ENCODE assay signal across 1 cellular context in genomic region chr19:13633522-13633922, GRCh38.
TF ChIP-seq lines count a peak whose summit lies in the region.

No MANE protein-coding gene starts in this region.

TF ChIP-seq in HEK293, 187 proteins besides CTCF, POLR2A, EP300 and RAD21 (continued from another document):
- TF ChIP-seq ZNF366 (tag by site-specific recombination; conservative IDR thresholded peaks at IDR 0.05) (peak; percentile 100), ZNF707 (tag by site-specific recombination; IDR thresholded peaks at IDR 0.05) (no peak), ZNF133 (tag by site-specific recombination; IDR thresholded peaks at IDR 0.05) (0 out of 2 replicates have a peak, but pooled peaks have one; percentile 49), ZNF140 (tag by site-specific recombination; IDR thresholded peaks at IDR 0.05) (no peak), ZNF169 (tag by site-specific recombination; IDR thresholded peaks at IDR 0.05) (no peak), ZNF645 (tag by site-specific recombination; IDR thresholded peaks at IDR 0.05) (0 out of 2 replicates have a peak, but pooled peaks have one; percentile 59), ZNF776 (tag by site-specific recombination; IDR thresholded peaks at IDR 0.05; ENCODE audit: borderline replicate concordance) (peak; percentile 91; the same call in 1 of the 2 replicates), ZNF248 (tag by site-specific recombination; IDR thresholded peaks at IDR 0.05) (peak; percentile 76; the same call in 1 of the 2 replicates), ZSCAN18 (tag by site-specific recombination; IDR thresholded peaks at IDR 0.05) (peak; percentile 66; the same call in 1 of the 2 replicates), SALL2 (tag by site-specific recombination; IDR thresholded peaks at IDR 0.05; ENCODE audit: borderline replicate concordance) (0 out of 2 replicates have a peak, but pooled peaks have one; percentile 71), YY2 (tag by site-specific recombination; IDR thresholded peaks at IDR 0.05) (peak; percentile 46), ZNF473 (tag by site-specific recombination; IDR thresholded peaks at IDR 0.05) (peak; percentile 89), ZNF148 (tag by site-specific recombination; IDR thresholded peaks at IDR 0.05; ENCODE audit: borderline replicate concordance) (peak; percentile 92), ZBTB17 (tag by site-specific recombination; IDR thresholded peaks at IDR 0.05) (peak; percentile 90), ZNF596 (tag by site-specific recombination; IDR thresholded peaks at IDR 0.05) (peak; percentile 61; the same call in 1 of the 2 replicates)
